Comparison of ENCODE assay signal across 8 cellular contexts in genomic region chr16:88453217-88453531, GRCh38. TPM values are rescaled to one million over a fixed set of nuclear protein-coding genes. Genes with fewer than 3 reads are reported as not detected.
DNase-seq lines count a peak whose midpoint lies in the region; ATAC-seq and TF ChIP-seq lines count a peak whose summit lies in the region.

TSS of gene ZFPM1 (plus strand) at chr16:88453280. CDS start at chr16:88453639, 359 bp downstream.

- TF ChIP-seq CTCF in OCI-LY3 (IDR thresholded peaks at IDR 0.05; ENCODE audit: low read depth, low read length) (no peak), esophagus squamous epithelium (IDR thresholded peaks at IDR 0.05) (no peak)

- H2AFZ ChIP-seq in OCI-LY3 (ENCODE audit: low read depth, low read length): peak within 1 kb of the TSS; percentile 82

- H3K79me2 ChIP-seq in OCI-LY3 (ENCODE audit: low read length): peaks cover 44% of the 10 kb centered on the region

- DNase-seq in esophagus squamous epithelium (lab: John Stamatoyannopoulos, UW): no peak
- no peak for DNase-seq in skeletal muscle cell (ENCODE audit: low read depth)
- DNase-seq in stimulated activated CD4-positive, alpha-beta T cell treated with anti-CD3 and anti-CD28 coated beads, Interleukin-15, amount 100 ng/mL, for 24 hours: no peak
- no peak for DNase-seq in sciatic nerve (ENCODE audit: low spot score)
- no peak for DNase-seq in Kasumi-1 (lab: John Stamatoyannopoulos, UW)

- H3K36me3 ChIP-seq in OCI-LY3 (replicated peaks; ENCODE audit: low read depth, low read length) (no peaks in the 10 kb centered on the region), esophagus squamous epithelium (no peaks in the 10 kb centered on the region)

- H3K27ac ChIP-seq in OCI-LY3 (ENCODE audit: low read length) (peak within 1 kb of the TSS; percentile 78), esophagus squamous epithelium (peak within 1 kb of the TSS; percentile 72 to 90 (median 86))

- H4K20me1 ChIP-seq in OCI-LY3 (ENCODE audit: insufficient read depth, low read length): peaks cover 22% of the 10 kb centered on the region

- no CpG with 5 or more reads among the region's 57 CpGs for WGBS in esophagus squamous epithelium, 2 donors

- peak within 1 kb of the TSS; percentile 88 for H3K9ac ChIP-seq in OCI-LY3 (ENCODE audit: low read length)

- intact Hi-C loops in esophagus squamous epithelium (cut with DNase I): no loop called here
- intact Hi-C loops in sciatic nerve (cut with DNase I): no loop called here

- H3K27me3 ChIP-seq in OCI-LY3 (ENCODE audit: low read depth, low read length) (peaks cover 4% of the 10 kb centered on the region; the same call in 1 of the 2 replicates), esophagus squamous epithelium (peaks cover 0 to 32% (median 0%) of the 10 kb centered on the region in 4 donors)

- peak within 1 kb of the TSS; percentile 91 for H3K4me2 ChIP-seq in OCI-LY3 (ENCODE audit: low read length)

- peak in 1 of 4 donors; percentile 64 for TF ChIP-seq POLR2A in esophagus squamous epithelium (IDR thresholded peaks at IDR 0.05)

- H3K4me1 ChIP-seq in OCI-LY3 (ENCODE audit: low read length) (peaks cover 40% of the 10 kb centered on the region), esophagus squamous epithelium (peaks cover 13 to 44% (median 29%) of the 10 kb centered on the region in 3 donors)

- H3K9me3 ChIP-seq in OCI-LY3 (ENCODE audit: insufficient read depth, low read length) (no peaks in the 10 kb centered on the region), esophagus squamous epithelium (no peaks in the 10 kb centered on the region)

- ATAC-seq in GM18498 (IDR thresholded peaks at IDR 0.05; ENCODE audit: unreplicated experiment) (peak; percentile 52), HG02840 (IDR thresholded peaks at IDR 0.05; ENCODE audit: low FRiP score, unreplicated experiment) (no peak), sciatic nerve (no peak)

- H3K4me3 ChIP-seq in OCI-LY3 (ENCODE audit: low read length): peak within 1 kb of the TSS; percentile 98
- H3K4me3 ChIP-seq in esophagus squamous epithelium: peak within 1 kb of the TSS; percentile 39 to 82 (median 60)
- peak within 1 kb of the TSS; percentile 59 for H3K4me3 ChIP-seq in skeletal muscle cell (ENCODE audit: low read depth, low read length)

RNA-seq across cellular contexts. Expression of gene ZFPM1, which starts in this region (rescaled TPM):
- total RNA-seq in esophagus squamous epithelium (1 to 10 TPM in 3 of 4 donors, under 1 TPM in 1; 0.67 to 1.7 (median 1.2) TPM), sciatic nerve (3.9 TPM)
